In genomic region chr4:25863347-25863784, GRCh38 we compare ENCODE assay signal across 8 cellular contexts. TPM values are rescaled to one million over a fixed set of nuclear protein-coding genes. Genes with fewer than 3 reads are reported as not detected.
DNase-seq lines count a peak whose midpoint lies in the region; ATAC-seq and TF ChIP-seq lines count a peak whose summit lies in the region.

No MANE protein-coding gene starts in this region.

- H3K27me3 ChIP-seq in A673 (replicated peaks; ENCODE audit: insufficient read depth, low read depth, low read length, poor library complexity) (no peaks in the 10 kb centered on the region), H7 (ENCODE audit: control insufficient read depth, insufficient read depth, low read length) (peaks cover 27% of the 10 kb centered on the region), iPS DF 6.9 (ENCODE audit: control insufficient read depth, insufficient read depth, low read length) (no peaks in the 10 kb centered on the region)

- DNase-seq in A673 (ENCODE audit: low spot score) (no peak), H7 (peak; percentile 85), iPS DF 6.9 (ENCODE audit: low read depth, low spot score) (no peak), KBM-7 (no peak), AML-193 (lab: John Stamatoyannopoulos, UW) (no peak)
- peak; percentile 17 for DNase-seq in activated naive CD4-positive, alpha-beta T cell treated with anti-CD3 and anti-CD28 coated beads, Interleukin-2, amount 50 U/mL, for 16 hours

- no peak overlapping the region for H3K27ac ChIP-seq in A673 (ENCODE audit: low read depth, low read length, poor library complexity, severe bottlenecking)
- no peak overlapping the region for H3K27ac ChIP-seq in iPS DF 6.9 (ENCODE audit: low read length)
- peak overlapping the region in 9 of 21 experiments; percentile 20 to 87 (median 64) for H3K27ac ChIP-seq in skin epidermis

- H3K36me3 ChIP-seq in A673 (ENCODE audit: insufficient read depth, low read length, poor library complexity, severe bottlenecking): no peaks in the 10 kb centered on the region
- H3K36me3 ChIP-seq in H7 (replicated peaks; ENCODE audit: control insufficient read depth, insufficient read depth, low read length): no peaks in the 10 kb centered on the region
- no peaks in the 10 kb centered on the region for H3K36me3 ChIP-seq in iPS DF 6.9 (ENCODE audit: control insufficient read depth, insufficient read depth, low read length)

- H3K4me3 ChIP-seq in A673 (ENCODE audit: low read depth, low read length, poor library complexity, severe bottlenecking) (peak overlapping the region; percentile 87), H7 (ENCODE audit: insufficient read depth, low read depth, low read length) (peak overlapping the region; percentile 59), iPS DF 6.9 (ENCODE audit: low read length) (peak overlapping the region; percentile 48; the same call in 1 of the 2 replicates), skin epidermis (peak overlapping the region; percentile 30 to 70 (median 61))

- POLR2A ChIA-PET in A673 (lab: Charles Lee; ENCODE audit: low non-redundant PET): no interaction called here

- no TSS peak for BruUV-seq in A673 (replicated peaks; lab: Mats Ljungman, UMichigan)

- CTCF ChIA-PET in A673 (lab: Charles Lee): no interaction called here

- intact Hi-C loops in A673 (cut with micrococcal nuclease; ENCODE audit: unreplicated experiment): loop anchor here (5.0 kb wide), 1 partner anchor 49 kb away; the partner anchor contains the start of gene SMIM20

- TF ChIP-seq CTCF in A673 (conservative IDR thresholded peaks at IDR 0.05; ENCODE audit: low read depth, low read length): peak; percentile 50

- peaks cover 22% of the 10 kb centered on the region for H3K4me1 ChIP-seq in A673 (ENCODE audit: insufficient read depth, low read length, poor library complexity, severe bottlenecking)
- peaks cover 7% of the 10 kb centered on the region; the same call in 1 of the 2 replicates for H3K4me1 ChIP-seq in iPS DF 6.9 (ENCODE audit: control insufficient read depth, insufficient read depth, low read length)

- ATAC-seq in GM18519 (IDR thresholded peaks at IDR 0.05; ENCODE audit: low FRiP score, unreplicated experiment): no peak

- WGBS in iPS DF 6.9 (ENCODE audit: insufficient coverage, insufficient read length): no CpG with 5 or more reads among the region's 26 CpGs

- in situ Hi-C loops in KBM-7 (cut with MboI; ENCODE audit: low pct_unique_long_range_greater_than_20kb, low sequenced_read_pairs): no loop called here

- no peaks in the 10 kb centered on the region for H3K9me3 ChIP-seq in A673 (ENCODE audit: low read depth, low read length, poor library complexity, severe bottlenecking)
- no peaks in the 10 kb centered on the region for H3K9me3 ChIP-seq in iPS DF 6.9 (ENCODE audit: control insufficient read depth, insufficient read depth, low read length)

RNA-seq across cellular contexts. Expression of gene SEL1L3, which starts 0.6 kb away (rescaled TPM):
- total RNA-seq in A673 (2021): 35.8 and 40.0 TPM in 2 replicates
- 25.1 and 28.1 TPM in 2 replicates for total RNA-seq in H7 (2014; rRNA removed; shearing (Covaris generic))

RNA-seq across cellular contexts. Expression of gene SMIM20, which starts 50.7 kb away (rescaled TPM):
- total RNA-seq in A673 (2021): 25.2 and 30.2 TPM in 2 replicates
- total RNA-seq in H7 (2014; rRNA removed; shearing (Covaris generic)): 55.3 and 81.1 TPM in 2 replicates

Comparison
In these comparisons a context has a peak if more than half of its experiments do, and no peak if none do; other contexts are left out.
1. DNase-seq: peak in H7 (single experiment) and activated naive CD4-positive, alpha-beta T cell treated with anti-CD3 and anti-CD28 coated beads, Interleukin-2, amount 50 U/mL, for 16 hours (single experiment); none in A673 (single experiment), iPS DF 6.9 (single experiment), KBM-7 (single experiment) and AML-193 (0 of 2).
2. Peak in every context shown above with its lines, with median percentiles within 50 percentile points of each other: H3K4me3 ChIP-seq.